Comparison of ENCODE assay signal across 27 cellular contexts in the genomic region with DNA sequence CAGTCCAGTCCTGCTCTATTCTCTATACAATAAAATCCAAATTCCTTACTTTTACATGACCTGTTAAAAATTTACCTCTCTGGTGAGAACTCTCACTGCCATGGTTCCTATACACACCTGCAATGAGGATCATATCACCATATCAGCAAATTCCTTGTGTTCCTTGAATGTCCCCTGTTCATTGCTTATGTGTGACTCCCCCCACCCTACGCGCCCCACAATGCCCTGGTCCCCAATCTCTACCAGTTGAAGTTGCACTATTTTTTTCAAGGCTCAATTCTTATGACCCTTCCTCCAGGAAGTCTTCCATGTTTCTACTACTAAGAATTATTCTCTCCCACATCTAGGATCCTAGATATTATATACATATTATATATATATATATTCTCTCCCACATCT.
"Had no signal": no experiment of that assay in that cellular context is flagged by ENCODE, and none has a peak within 500 bp of the region (broad histone marks: within the 10 kb centered on the region; RNA-seq: fewer than 3 reads in every experiment).

No MANE protein-coding gene starts in this region.

- H3K4me3 ChIP-seq: adrenal gland, body of pancreas, esophagus squamous epithelium, heart right ventricle, pancreas, prostate gland, sigmoid colon, tibial nerve had no signal

- H3K36me3 Mint-ChIP-seq: activated naive CD4-positive, alpha-beta T cell treated with anti-CD3 and anti-CD28 coated beads, Interleukin-2, amount 50 U/mL, for 24 hours; memory B cell; naive thymus-derived CD4-positive, alpha-beta T cell; stimulated activated naive B cell treated with anti-CD40 and anti-IgM and Interleukin-4, amounts not matched to agents 10 μg/mL and 1 μg/mL and 100 μg/mL, for 72 hours had no signal

- H3K4me3 Mint-ChIP-seq: activated naive CD4-positive, alpha-beta T cell treated with anti-CD3 and anti-CD28 coated beads, Interleukin-2, amount 50 U/mL, for 24 hours; memory B cell; naive thymus-derived CD4-positive, alpha-beta T cell; neural crest cell; stimulated activated naive B cell treated with anti-CD40 and anti-IgM and Interleukin-4, amounts not matched to agents 10 μg/mL and 1 μg/mL and 100 μg/mL, for 72 hours; T-helper 17 cell had no signal

- H3K4me1 Mint-ChIP-seq: activated naive CD4-positive, alpha-beta T cell treated with anti-CD3 and anti-CD28 coated beads, Interleukin-2, amount 50 U/mL, for 24 hours; memory B cell; naive thymus-derived CD4-positive, alpha-beta T cell; neural crest cell; stimulated activated naive B cell treated with anti-CD40 and anti-IgM and Interleukin-4, amounts not matched to agents 10 μg/mL and 1 μg/mL and 100 μg/mL, for 72 hours; T-helper 17 cell had no signal

- H3K9me3 Mint-ChIP-seq: memory B cell had no signal

- H3K4me1 ChIP-seq: adrenal gland, body of pancreas, esophagus squamous epithelium, heart right ventricle, pancreas, prostate gland, sigmoid colon, tibial nerve had no signal

- H3K27ac ChIP-seq: adrenal gland, body of pancreas, epithelial cell of prostate, esophagus squamous epithelium, heart right ventricle, pancreas, prostate gland, sigmoid colon, tibial nerve had no signal

- H3K27me3 ChIP-seq: adrenal gland, body of pancreas, esophagus squamous epithelium, heart right ventricle, pancreas, sigmoid colon, tibial nerve had no signal

- H3K27ac Mint-ChIP-seq: activated naive CD4-positive, alpha-beta T cell treated with anti-CD3 and anti-CD28 coated beads, Interleukin-2, amount 50 U/mL, for 24 hours; memory B cell; naive thymus-derived CD4-positive, alpha-beta T cell; stimulated activated naive B cell treated with anti-CD40 and anti-IgM and Interleukin-4, amounts not matched to agents 10 μg/mL and 1 μg/mL and 100 μg/mL, for 72 hours; T-helper 17 cell had no signal

- DNase-seq: activated CD4-positive, alpha-beta T cell treated with anti-CD3 and anti-CD28 coated beads for 1 hour; activated effector memory CD4-positive, alpha-beta T cell treated with anti-CD3 and anti-CD28 coated beads, Interleukin-2, amount 50 U/mL, for 16 hours; adrenal gland; aorta; body of pancreas; effector CD8-positive, alpha-beta T cell; esophagus squamous epithelium; foreskin melanocyte; heart right ventricle; midbrain; nucleus accumbens; pancreas; retina; sigmoid colon; small intestine; stimulated activated CD4-positive, alpha-beta T cell treated with anti-CD3 and anti-CD28 coated beads, Interleukin-2, amount 100 ng/mL, for 24 hours; stimulated activated naive B cell treated with anti-CD40 and anti-IgM and Interleukin-4, amounts not matched to agents 10 μg/mL and 1 μg/mL and 100 μg/mL, for 72 hours; T-helper 17 cell; T1000 had no signal

- H3K9me3 ChIP-seq: adrenal gland, body of pancreas, esophagus squamous epithelium, pancreas, prostate gland, sigmoid colon, tibial nerve had no signal

- ATAC-seq: body of pancreas; heart right ventricle; naive thymus-derived CD4-positive, alpha-beta T cell; pancreas; SK-N-SH treated with all-trans-retinoic acid at 6 μM for 48 hours; stimulated activated naive B cell treated with anti-CD40 and anti-IgM and Interleukin-4, amounts not matched to agents 10 μg/mL and 1 μg/mL and 100 μg/mL, for 72 hours; T-helper 17 cell had no signal

- H3K27me3 Mint-ChIP-seq: memory B cell had no signal

- H3K36me3 ChIP-seq: adrenal gland, esophagus squamous epithelium, heart right ventricle, pancreas, prostate gland, sigmoid colon, tibial nerve had no signal
